Comparison of ENCODE assay signal across 23 cellular contexts in the genomic region with DNA sequence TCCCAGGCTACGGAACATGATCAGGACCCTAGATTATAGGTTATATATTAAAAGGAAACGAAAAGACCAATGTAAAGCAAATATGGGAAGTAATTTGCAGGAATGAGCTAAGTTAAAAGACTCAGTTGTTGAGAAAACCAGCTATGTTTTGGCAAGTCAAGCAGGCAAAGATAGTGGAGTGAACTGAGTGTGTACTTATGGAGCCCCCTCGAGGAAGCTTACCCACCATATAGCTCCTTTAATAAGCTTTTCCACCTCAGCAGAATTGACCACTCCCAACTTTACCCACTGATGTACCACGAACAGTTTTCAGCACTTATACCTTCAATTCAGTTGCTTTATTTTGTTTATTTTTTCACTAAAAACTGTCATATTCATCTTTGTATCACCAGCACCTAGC.
"Had no signal": no experiment of that assay in that cellular context is flagged by ENCODE, and none has a peak within 500 bp of the region (broad histone marks: within the 10 kb centered on the region; RNA-seq: fewer than 3 reads in every experiment).

No MANE protein-coding gene starts in this region.

- H3K27ac ChIP-seq: coronary artery, hepatocyte, neural progenitor cell, pancreas, prostate gland, spleen, transverse colon had no signal

- ATAC-seq: left colon; left ventricle myocardium superior; natural killer cell treated with Interleukin-12 subunit alpha and Interleukin-12 subunit beta and Interleukin-15 and Interleukin-18, amount 100 ng/mL, for 72 hours; pancreas; sciatic nerve; stimulated activated memory B cell treated with anti-CD40 and anti-IgM and Interleukin-4, amounts not matched to agents 10 μg/mL and 1 μg/mL and 100 μg/mL, for 72 hours had no signal

- H3K4me3 ChIP-seq: coronary artery, hepatocyte, lung, neural progenitor cell, pancreas, prostate gland, spleen, transverse colon had no signal

- DNase-seq: effector CD4-positive, alpha-beta T cell; foreskin melanocyte; head of caudate nucleus; left colon; left ventricle myocardium superior; mesenchymal stem cell; midbrain; occipital lobe; pancreas; retina; spleen; stimulated activated CD4-positive, alpha-beta T cell treated with anti-CD3 and anti-CD28 coated beads, Interleukin-15, amount 100 ng/mL, for 24 hours; stimulated activated CD4-positive, alpha-beta T cell treated with anti-CD3 and anti-CD28 coated beads, Interleukin-1b, Interleukin-23, amount 100 ng/mL, for 48 hours; stimulated activated CD4-positive, alpha-beta T cell treated with anti-CD3 and anti-CD28 coated beads, Interleukin-4, amount 100 ng/mL, for 24 hours; transverse colon had no signal

- FAIRE-seq: pancreas had no signal

- H3K9me3 ChIP-seq: pancreas, prostate gland, spleen, transverse colon had no signal

- H3K79me2 ChIP-seq: hepatocyte had no signal

- H2AFZ ChIP-seq: hepatocyte, neural progenitor cell had no signal

- H3K27me3 ChIP-seq: hepatocyte, neural progenitor cell, pancreas, spleen, transverse colon had no signal

- H3K4me1 ChIP-seq: neural progenitor cell, prostate gland had no signal

- H3K36me3 ChIP-seq: neural progenitor cell, pancreas, prostate gland, spleen, transverse colon had no signal

- H3K4me2 ChIP-seq: hepatocyte, neural progenitor cell had no signal

- H3K9ac ChIP-seq: neural progenitor cell had no signal
